8 cellular contexts compared by ENCODE assay signal in genomic region chr10:68074775-68075549, GRCh38. TPM values are rescaled to one million over a fixed set of nuclear protein-coding genes. Genes with fewer than 3 reads are reported as not detected.
DNase-seq lines count a peak whose midpoint lies in the region; ATAC-seq and TF ChIP-seq lines count a peak whose summit lies in the region.

A gene with protein sequence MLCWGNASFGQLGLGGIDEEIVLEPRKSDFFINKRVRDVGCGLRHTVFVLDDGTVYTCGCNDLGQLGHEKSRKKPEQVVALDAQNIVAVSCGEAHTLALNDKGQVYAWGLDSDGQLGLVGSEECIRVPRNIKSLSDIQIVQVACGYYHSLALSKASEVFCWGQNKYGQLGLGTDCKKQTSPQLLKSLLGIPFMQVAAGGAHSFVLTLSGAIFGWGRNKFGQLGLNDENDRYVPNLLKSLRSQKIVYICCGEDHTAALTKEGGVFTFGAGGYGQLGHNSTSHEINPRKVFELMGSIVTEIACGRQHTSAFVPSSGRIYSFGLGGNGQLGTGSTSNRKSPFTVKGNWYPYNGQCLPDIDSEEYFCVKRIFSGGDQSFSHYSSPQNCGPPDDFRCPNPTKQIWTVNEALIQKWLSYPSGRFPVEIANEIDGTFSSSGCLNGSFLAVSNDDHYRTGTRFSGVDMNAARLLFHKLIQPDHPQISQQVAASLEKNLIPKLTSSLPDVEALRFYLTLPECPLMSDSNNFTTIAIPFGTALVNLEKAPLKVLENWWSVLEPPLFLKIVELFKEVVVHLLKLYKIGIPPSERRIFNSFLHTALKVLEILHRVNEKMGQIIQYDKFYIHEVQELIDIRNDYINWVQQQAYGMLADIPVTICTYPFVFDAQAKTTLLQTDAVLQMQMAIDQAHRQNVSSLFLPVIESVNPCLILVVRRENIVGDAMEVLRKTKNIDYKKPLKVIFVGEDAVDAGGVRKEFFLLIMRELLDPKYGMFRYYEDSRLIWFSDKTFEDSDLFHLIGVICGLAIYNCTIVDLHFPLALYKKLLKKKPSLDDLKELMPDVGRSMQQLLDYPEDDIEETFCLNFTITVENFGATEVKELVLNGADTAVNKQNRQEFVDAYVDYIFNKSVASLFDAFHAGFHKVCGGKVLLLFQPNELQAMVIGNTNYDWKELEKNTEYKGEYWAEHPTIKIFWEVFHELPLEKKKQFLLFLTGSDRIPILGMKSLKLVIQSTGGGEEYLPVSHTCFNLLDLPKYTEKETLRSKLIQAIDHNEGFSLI (minus strand): TSS chr10:68075283. CDS start chr10:68073108, 2,175 bp downstream.

- no peak for TF ChIP-seq CTCF in BE2C (IDR thresholded peaks at IDR 0.05; ENCODE audit: low read depth, low read length)

- H3K4me3 ChIP-seq in BE2C (ENCODE audit: low read depth, low read length), result peak within 1 kb of the TSS; percentile 91

- H3K4me1 ChIP-seq in BE2C, result peaks cover 5% of the 10 kb centered on the region; the same call in 1 of the 2 replicates

- H3K9me3 ChIP-seq in BE2C, result no peaks in the 10 kb centered on the region

- peaks cover 3% of the 10 kb centered on the region; the same call in 1 of the 2 replicates for H3K36me3 ChIP-seq in BE2C

- no peaks in the 10 kb centered on the region for H3K27me3 ChIP-seq in BE2C

- ATAC-seq in GM19043 (IDR thresholded peaks at IDR 0.05; ENCODE audit: low read depth, unreplicated experiment), result peak; percentile 87
- ATAC-seq in HG03354 (IDR thresholded peaks at IDR 0.05; ENCODE audit: poor library complexity, severe bottlenecking, unreplicated experiment), result peak; percentile 92
- peak; percentile 96 for ATAC-seq in left lobe of liver

- peak; percentile 95 for DNase-seq in BE2C
- DNase-seq in NCI-H526 (lab: John Stamatoyannopoulos, UW), result peak; percentile 60 to 89
- DNase-seq in activated CD4-positive, alpha-beta T cell treated with anti-CD3 and anti-CD28 coated beads, Interleukin-2, amount 50 U/mL, for 24 hours (ENCODE audit: low read depth in 1 of 2, low spot score in 1 of 2), result peak; percentile 82 to 86
- DNase-seq in dedifferentiated amniotic fluid mesenchymal stem cell (ENCODE audit: extremely low spot score), result peak; percentile 91
- DNase-seq in left lobe of liver (ENCODE audit: low spot score), result peak; percentile 95
- peak; percentile 90 to 91 for DNase-seq in stimulated activated CD4-positive, alpha-beta T cell treated with anti-CD3 and anti-CD28 coated beads, Interleukin-2, amount 100 ng/mL, for 24 hours

RNA-seq across cellular contexts. Expression of the gene that starts here (rescaled TPM):
- 10.2 TPM for polyA plus RNA-seq in BE2C (2012; ENCODE audit: insufficient read depth, insufficient read length, low read depth)
- 21.5 TPM for total RNA-seq in left lobe of liver

Comparison
In these comparisons a context has a peak if more than half of its experiments do, and no peak if none do; other contexts are left out.
1. Peak in every context shown above with its lines: DNase-seq, ATAC-seq and H3K4me3 ChIP-seq.